Comparison of ENCODE assay signal across 14 cellular contexts in the genomic region with DNA sequence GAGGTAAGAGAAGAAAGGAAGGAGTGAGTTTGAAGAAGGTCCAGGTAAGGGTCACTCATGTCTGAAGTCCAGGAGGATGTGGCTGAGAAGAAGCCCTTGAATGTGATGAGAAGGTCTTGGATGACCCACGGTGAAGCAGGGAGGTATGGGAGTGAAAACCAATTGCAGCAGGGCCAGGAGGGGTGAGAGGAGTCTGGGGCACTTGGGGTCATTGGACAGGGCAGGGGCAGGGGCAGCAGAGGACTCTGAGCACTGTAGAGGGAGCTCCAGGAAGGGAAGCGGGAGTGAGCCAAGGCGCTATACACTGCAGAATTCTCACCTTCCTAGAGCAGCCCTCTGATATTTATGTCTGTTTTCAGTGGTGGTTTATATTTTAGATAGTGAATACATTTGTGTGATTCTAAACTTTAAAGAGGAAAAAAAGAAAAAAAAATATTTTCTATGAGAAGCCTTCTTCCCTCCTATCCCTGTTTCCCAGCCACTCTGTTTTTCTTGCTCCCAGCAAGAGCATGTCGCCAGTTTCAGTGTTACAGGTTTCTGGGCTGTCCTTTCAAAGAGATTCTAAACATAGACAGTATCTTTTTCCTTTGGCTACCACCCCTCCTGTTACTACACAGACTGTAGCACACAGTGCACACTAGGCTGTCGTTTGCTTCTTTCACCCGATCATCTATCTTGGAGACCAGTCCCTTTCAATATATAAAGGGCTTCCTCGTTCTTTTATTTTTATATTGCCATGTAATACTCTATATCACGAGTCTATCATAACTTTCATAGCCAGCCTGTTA.
"Had no signal": no experiment of that assay in that cellular context is flagged by ENCODE, and none has a peak within 500 bp of the region (broad histone marks: within the 10 kb centered on the region; RNA-seq: fewer than 3 reads in every experiment).

No MANE protein-coding gene starts in this region.

- H3K9me3 ChIP-seq: esophagus muscularis mucosa, ovary, suprapubic skin, upper lobe of left lung had no signal

- H3K36me3 ChIP-seq: ovary had no signal

- ATAC-seq: WTC11 had no signal

- H3K4me3 ChIP-seq: esophagus muscularis mucosa, ovary, suprapubic skin had no signal

- H3K27ac ChIP-seq: brain microvascular endothelial cell, ovary, suprapubic skin had no signal

- H3K27me3 ChIP-seq: brain microvascular endothelial cell, esophagus muscularis mucosa, ovary, suprapubic skin, upper lobe of left lung had no signal

- DNase-seq: activated CD4-positive, alpha-beta T cell treated with anti-CD3 and anti-CD28 coated beads for 48 hours; activated effector memory CD4-positive, alpha-beta T cell treated with Interleukin-2 at 50 U/mL for 16 hours; activated naive CD8-positive, alpha-beta T cell treated with anti-CD3 and anti-CD28 coated beads for 36 hours; activated T-cell treated with anti-CD3 and anti-CD28 coated beads, Interleukin-2, amount 50 U/mL, for 1 hour; glutamatergic neuron; mesendoderm; ovary; stimulated activated CD4-positive, alpha-beta T cell treated with anti-CD3 and anti-CD28 coated beads, Interleukin-2, amount 100 ng/mL, for 24 hours; stimulated activated naive CD4-positive, alpha-beta T cell treated with Interleukin-2 at 50 U/mL for 16 hours; upper lobe of left lung had no signal
